Comparison of ENCODE assay signal across 1 cellular context in the genomic region with DNA sequence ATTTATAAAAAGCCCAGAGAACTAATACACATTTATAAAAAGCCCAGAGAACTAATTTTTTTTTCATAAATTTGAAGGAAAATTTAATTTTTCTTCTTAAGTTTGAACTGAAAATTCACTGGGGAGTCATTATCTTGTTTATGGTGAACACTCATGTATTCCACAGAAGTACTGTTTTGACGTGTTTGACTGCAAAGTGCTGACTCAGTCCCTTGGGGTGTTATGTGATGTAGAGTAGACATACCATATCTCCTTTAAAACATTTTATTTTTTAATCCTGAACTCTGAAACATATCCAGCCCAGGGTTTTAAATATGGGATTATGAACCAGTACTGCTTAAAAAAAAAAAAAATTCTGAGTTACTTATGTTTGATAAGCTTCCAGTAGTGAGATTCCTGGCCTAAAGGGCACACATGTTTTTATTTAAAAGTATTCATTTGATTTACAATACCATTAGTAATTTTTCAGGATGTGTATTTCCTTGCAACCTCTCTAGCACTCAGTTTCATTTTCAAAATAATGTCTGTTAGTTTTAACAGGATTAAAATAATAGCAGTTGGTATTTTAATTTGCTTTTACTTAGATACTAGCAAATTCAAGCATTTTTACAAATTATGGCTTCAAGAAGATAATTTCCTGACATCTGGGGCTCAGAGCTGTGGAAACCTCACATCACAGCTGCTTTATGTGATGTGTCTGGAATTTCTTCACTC.
TF ChIP-seq lines count a peak whose summit lies in the region.

No MANE protein-coding gene starts in this region.

TF ChIP-seq in HepG2, 621 proteins besides CTCF, POLR2A, EP300 and RAD21:
- TF ChIP-seq, protein P1, sequence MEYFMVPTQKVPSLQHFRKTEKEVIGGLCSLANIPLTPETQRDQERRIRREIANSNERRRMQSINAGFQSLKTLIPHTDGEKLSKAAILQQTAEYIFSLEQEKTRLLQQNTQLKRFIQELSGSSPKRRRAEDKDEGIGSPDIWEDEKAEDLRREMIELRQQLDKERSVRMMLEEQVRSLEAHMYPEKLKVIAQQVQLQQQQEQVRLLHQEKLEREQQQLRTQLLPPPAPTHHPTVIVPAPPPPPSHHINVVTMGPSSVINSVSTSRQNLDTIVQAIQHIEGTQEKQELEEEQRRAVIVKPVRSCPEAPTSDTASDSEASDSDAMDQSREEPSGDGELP (IDR thresholded peaks at IDR 0.05; ENCODE audit: borderline replicate concordance, low read depth): no peak
- TF ChIP-seq, protein P2, sequence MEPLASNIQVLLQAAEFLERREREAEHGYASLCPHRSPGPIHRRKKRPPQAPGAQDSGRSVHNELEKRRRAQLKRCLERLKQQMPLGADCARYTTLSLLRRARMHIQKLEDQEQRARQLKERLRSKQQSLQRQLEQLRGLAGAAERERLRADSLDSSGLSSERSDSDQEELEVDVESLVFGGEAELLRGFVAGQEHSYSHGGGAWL (CRISPR knock-in tag; IDR thresholded peaks at IDR 0.05): no peak
- TF ChIP-seq, protein P3, sequence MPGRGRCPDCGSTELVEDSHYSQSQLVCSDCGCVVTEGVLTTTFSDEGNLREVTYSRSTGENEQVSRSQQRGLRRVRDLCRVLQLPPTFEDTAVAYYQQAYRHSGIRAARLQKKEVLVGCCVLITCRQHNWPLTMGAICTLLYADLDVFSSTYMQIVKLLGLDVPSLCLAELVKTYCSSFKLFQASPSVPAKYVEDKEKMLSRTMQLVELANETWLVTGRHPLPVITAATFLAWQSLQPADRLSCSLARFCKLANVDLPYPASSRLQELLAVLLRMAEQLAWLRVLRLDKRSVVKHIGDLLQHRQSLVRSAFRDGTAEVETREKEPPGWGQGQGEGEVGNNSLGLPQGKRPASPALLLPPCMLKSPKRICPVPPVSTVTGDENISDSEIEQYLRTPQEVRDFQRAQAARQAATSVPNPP (CRISPR knock-in tag; IDR thresholded peaks at IDR 0.05): no peak
- TF ChIP-seq ZNF567 (CRISPR knock-in tag; IDR thresholded peaks at IDR 0.05; ENCODE audit: borderline replicate concordance) (no peak), ZNF709 (CRISPR knock-in tag; IDR thresholded peaks at IDR 0.05) (no peak), MAFF (IDR thresholded peaks at IDR 0.05; ENCODE audit: low read depth, low read length) (peak; percentile 81), SIN3B (IDR thresholded peaks at IDR 0.05; ENCODE audit: low read length) (no peak), GATAD1 (CRISPR knock-in tag; IDR thresholded peaks at IDR 0.05) (no peak), ZNF296 (CRISPR knock-in tag; conservative IDR thresholded peaks at IDR 0.05) (no peak), ZNF180 (CRISPR knock-in tag; IDR thresholded peaks at IDR 0.05; ENCODE audit: borderline replicate concordance, low read depth) (no peak), ZNF781 (CRISPR knock-in tag; IDR thresholded peaks at IDR 0.05; ENCODE audit: borderline replicate concordance, not compliant biosample characterization) (no peak), MAFK (conservative IDR thresholded peaks at IDR 0.05 in 1 of 2, IDR thresholded peaks at IDR 0.05 in 1 of 2; ENCODE audit: low read length in 2 of 2) (peak; percentile 81 to 92), ARNTL (CRISPR knock-in tag; IDR thresholded peaks at IDR 0.05) (no peak), ATF7-NPFF (CRISPR knock-in tag; IDR thresholded peaks at IDR 0.05; ENCODE audit: low read depth) (no peak)
- TF ChIP-seq, protein P4, sequence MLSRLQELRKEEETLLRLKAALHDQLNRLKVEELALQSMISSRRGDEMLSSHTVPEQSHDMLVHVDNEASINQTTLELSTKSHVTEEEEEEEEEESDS (CRISPR knock-in tag; IDR thresholded peaks at IDR 0.05; ENCODE audit: borderline replicate concordance): no peak
